In genomic region chr5:29885595-29885994, GRCh38 we compare ENCODE assay signal across 8 cellular contexts.
"Had no signal": no experiment of that assay in that cellular context is flagged by ENCODE, and none has a peak within 500 bp of the region (broad histone marks: within the 10 kb centered on the region; RNA-seq: fewer than 3 reads in every experiment).

No MANE protein-coding gene starts in this region.

- DNase-seq: GM23248, GOT3, H7, H9, HCEC 1CT, HFFc6 had no signal

- ATAC-seq: GM23338, HCT116 had no signal
